In the genomic region with DNA sequence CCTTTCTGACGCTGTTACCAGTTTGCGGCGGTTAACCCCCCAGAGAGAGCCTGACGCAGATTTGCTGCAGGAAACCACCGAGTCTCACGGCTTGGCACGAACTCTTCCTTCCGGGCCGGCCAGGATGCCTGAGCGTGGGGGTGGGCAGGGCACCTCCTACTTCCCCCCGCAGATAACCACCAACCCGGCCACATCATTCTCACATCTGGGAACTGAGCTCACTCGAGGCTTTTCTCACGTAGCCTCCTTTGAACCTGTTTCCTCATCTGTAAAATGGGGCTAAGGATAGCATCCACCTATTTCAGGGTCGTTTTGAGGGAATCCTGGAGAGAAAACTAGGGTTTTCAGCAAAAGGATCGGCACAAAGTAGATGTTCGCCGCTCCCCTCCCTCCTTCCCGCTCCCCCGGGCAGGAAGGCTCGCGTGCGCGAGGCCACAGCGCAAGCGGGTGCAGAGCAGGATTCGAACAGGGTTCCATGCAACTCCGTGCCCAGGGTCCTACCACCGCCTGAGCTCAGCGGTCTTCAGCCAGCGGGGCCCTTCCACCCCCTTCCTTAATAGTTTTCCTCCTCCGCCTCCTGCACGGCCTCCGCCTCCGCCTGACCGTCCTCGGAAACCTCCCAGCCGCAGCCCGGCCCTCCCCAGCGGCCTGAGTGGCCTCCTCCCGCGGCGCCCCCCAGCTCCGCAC, we compare ENCODE assay signal across 8 cellular contexts. TPM values are rescaled to one million over a fixed set of nuclear protein-coding genes. Genes with fewer than 3 reads are reported as not detected.
A peak's percentile ranks its signal among the peaks of the same experiment; 100 is the strongest.
DNase-seq lines count a peak whose midpoint lies in the region.

No MANE protein-coding gene starts in this region.

- H3K4me2 ChIP-seq in mesendoderm (ENCODE audit: low read length) = peak overlapping the region; percentile 58

- H3K18ac ChIP-seq in mesendoderm (ENCODE audit: low read length) = peak overlapping the region; percentile 61

- H3K4me1 ChIP-seq in duodenal mucosa (ENCODE audit: control insufficient read depth in 1 of 2, insufficient read depth in 2 of 2, low read length in 2 of 2) = peaks cover 15 to 28% of the 10 kb centered on the region in 2 donors
- H3K4me1 ChIP-seq in mesendoderm (ENCODE audit: control insufficient read depth, low read depth, low read length) = peaks cover 1% of the 10 kb centered on the region

- no peak overlapping the region for H2BK120ac ChIP-seq in mesendoderm (ENCODE audit: low read depth, low read length)

- DNase-seq in EH (ENCODE audit: low read depth) (peak; percentile 95), GOT3 (lab: John Stamatoyannopoulos, UW) (peak; percentile 70), M059J (ENCODE audit: low read depth) (peak; percentile 83), mesendoderm (peak; percentile 49), OCI-M2 (lab: John Stamatoyannopoulos, UW; ENCODE audit: unreplicated experiment) (no peak)
- peak; percentile 93 for DNase-seq in activated CD4-positive, alpha-beta T cell treated with anti-CD3 and anti-CD28 coated beads, Interleukin-2, amount 50 U/mL, for 1 hour
- peak; percentile 92 to 94 for DNase-seq in stimulated activated CD8-positive, alpha-beta memory T cell treated with anti-CD3 and anti-CD28 coated beads, Interleukin-15, amount 100 ng/mL, for 4 hours (ENCODE audit: low read depth in 2 of 2)

- no peak overlapping the region for H3K4ac ChIP-seq in mesendoderm (ENCODE audit: low read depth, low read length)

- no CpG with 5 or more reads among the region's 44 CpGs for WGBS in mesendoderm (ENCODE audit: extremely low coverage, insufficient coverage, low lambda C conversion rate)

- H3K27ac ChIP-seq in duodenal mucosa (ENCODE audit: low read depth, low read length) (peak overlapping the region; percentile 96), mesendoderm (ENCODE audit: low read depth, low read length) (no peak overlapping the region)

- H3K27me3 ChIP-seq in duodenal mucosa (ENCODE audit: control insufficient read depth in 1 of 2, insufficient read depth in 2 of 2, low read length in 2 of 2) (no peaks in the 10 kb centered on the region), mesendoderm (ENCODE audit: insufficient read depth, low read length, poor library complexity) (no peaks in the 10 kb centered on the region)

- H3K4me3 ChIP-seq in duodenal mucosa (ENCODE audit: low read depth in 1 of 2, low read length in 2 of 2) = peak overlapping the region; percentile 77
- peak overlapping the region; percentile 42 for H3K4me3 ChIP-seq in mesendoderm (ENCODE audit: low read length)

- no peaks in the 10 kb centered on the region for H3K79me2 ChIP-seq in mesendoderm (ENCODE audit: control insufficient read depth, insufficient read depth, low read length)

- H3K9ac ChIP-seq in duodenal mucosa (ENCODE audit: low read depth in 1 of 2, low read length in 2 of 2) (peak overlapping the region; percentile 92 to 94), mesendoderm (ENCODE audit: low read length) (peak overlapping the region; percentile 70)

- H2BK15ac ChIP-seq in mesendoderm (replicated peaks; ENCODE audit: low read depth) = no peak overlapping the region

- H2BK5ac ChIP-seq in mesendoderm (ENCODE audit: low read length) = no peak overlapping the region

- H4K5ac ChIP-seq in mesendoderm (ENCODE audit: low read length) = no peak overlapping the region

- H3K9me3 ChIP-seq in duodenal mucosa (ENCODE audit: control insufficient read depth in 1 of 2, low read length in 2 of 2) = no peaks in the 10 kb centered on the region

- H3K79me1 ChIP-seq in mesendoderm (ENCODE audit: low read length) = no peaks in the 10 kb centered on the region

- H3K36me3 ChIP-seq in duodenal mucosa (ENCODE audit: control insufficient read depth in 1 of 2, insufficient read depth in 2 of 2, low read length in 2 of 2) (no peaks in the 10 kb centered on the region), mesendoderm (ENCODE audit: control insufficient read depth, insufficient read depth, low read length) (no peaks in the 10 kb centered on the region)

- H3K56ac ChIP-seq in mesendoderm (ENCODE audit: low read length) = peak overlapping the region; percentile 86

- no peak overlapping the region for H4K8ac ChIP-seq in mesendoderm (ENCODE audit: low read depth, low read length)

- H3K23ac ChIP-seq in mesendoderm (ENCODE audit: low read length) = no peak overlapping the region

- no peak overlapping the region for H2AK5ac ChIP-seq in mesendoderm (ENCODE audit: low read length)

RNA-seq across cellular contexts. Expression of gene DDIT4, which starts 23.7 kb away (rescaled TPM):
- total RNA-seq in M059J (2014; rRNA removed; shearing (Covaris generic)) = 42.5 and 56.8 TPM in 2 replicates
- 13.6 TPM for polyA plus RNA-seq in mesendoderm (2013, experiment 1 of 2)
- 13.8 TPM for polyA plus RNA-seq in mesendoderm (2013, experiment 2 of 2)

RNA-seq across cellular contexts. Expression of gene DNAJB12, which starts 57.3 kb away (rescaled TPM):
- total RNA-seq in M059J (2014; rRNA removed; shearing (Covaris generic)) = 18.8 and 31.5 TPM in 2 replicates
- polyA plus RNA-seq in mesendoderm (2013, experiment 1 of 2) = 15.4 TPM
- polyA plus RNA-seq in mesendoderm (2013, experiment 2 of 2) = 15.1 TPM
